ENCODE assay signal across 21 cellular contexts in the genomic region with DNA sequence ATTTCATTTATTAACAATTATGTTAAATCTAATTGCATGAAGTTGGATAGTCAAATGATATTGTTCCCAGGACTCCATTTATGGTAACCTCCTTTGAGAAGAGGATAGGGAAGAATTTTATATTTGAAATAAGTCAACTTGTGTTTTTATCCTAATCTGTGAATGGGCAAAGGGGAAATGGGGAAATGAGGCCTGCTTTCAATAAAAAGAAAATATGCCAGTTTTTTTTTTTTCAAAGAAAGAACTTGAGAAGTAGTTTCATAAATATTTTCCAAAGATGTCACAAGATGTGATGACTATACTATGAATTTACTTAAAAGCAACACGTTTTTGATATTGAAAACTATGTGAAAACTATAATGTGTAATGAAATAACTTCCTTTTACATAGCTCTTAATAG.
"Had no signal": no experiment of that assay in that cellular context is flagged by ENCODE, and none has a peak within 500 bp of the region (broad histone marks: within the 10 kb centered on the region; RNA-seq: fewer than 3 reads in every experiment).

No MANE protein-coding gene starts in this region.

- H3K27me3 ChIP-seq: body of pancreas, MG63 had no signal

- H3K4me3 ChIP-seq: body of pancreas, MG63 had no signal

- H3K27me3 Mint-ChIP-seq: activated CD8-positive, alpha-beta T cell treated with anti-CD3 and anti-CD28 coated beads for 36 hours; activated naive CD8-positive, alpha-beta T cell treated with anti-CD3 and anti-CD28 coated beads, Interleukin-2, amount 10 ng/mL, durations not matched to agents 7 days and 5 days had no signal

- H3K9me3 ChIP-seq: body of pancreas, MG63 had no signal

- H3K27ac Mint-ChIP-seq: activated CD8-positive, alpha-beta T cell treated with anti-CD3 and anti-CD28 coated beads for 36 hours; activated naive CD8-positive, alpha-beta T cell treated with anti-CD3 and anti-CD28 coated beads, Interleukin-2, amount 10 ng/mL, durations not matched to agents 7 days and 5 days; activated T-cell treated with anti-CD3 and anti-CD28 coated beads, Interleukin-2, amount 50 U/mL, for 72 hours; activated T-helper 2 cell treated with anti-CD3 and anti-CD28 coated beads, Interferon-gamma antibody, Interleukin-2, Interleukin-4, amounts not matched to agents 10 μg/mL and 5 μg/mL and 100 μg/mL, durations not matched to agents 14 hours and 24 hours and 36 hours; T-helper 1 cell treated with Interleukin-12 subunit alpha and Interleukin-12 subunit beta and Interleukin-4 antibody, amounts not matched to agents 30 μg/mL and 1 μg/mL, for 36 hours had no signal

- DNase-seq: activated CD4-positive, alpha-beta T cell treated with anti-CD3 and anti-CD28 coated beads for 4 hours; activated CD8-positive, alpha-beta memory T cell treated with anti-CD3 and anti-CD28 coated beads, Interleukin-2, amount 50 U/mL, for 4 hours; activated CD8-positive, alpha-beta T cell treated with anti-CD3 and anti-CD28 coated beads for 36 hours; activated naive CD4-positive, alpha-beta T cell treated with anti-CD3 and anti-CD28 coated beads, Interleukin-2, amount 50 U/mL, for 16 hours; activated naive CD8-positive, alpha-beta T cell treated with anti-CD3 and anti-CD28 coated beads, Interleukin-2, amount 10 ng/mL, durations not matched to agents 7 days and 5 days; activated T-cell treated with anti-CD3 and anti-CD28 coated beads, Interleukin-2, amount 50 U/mL, for 72 hours; aorta; body of pancreas; MG63; MV-4-11; NCI-H1092 treated with DMSO at 0.1 percent for 48 hours; NCI-H1417 treated with DMSO at 0.1 percent for 48 hours; NCI-H1694; NCI-H2081 treated with DMSO at 0.1 percent for 48 hours; NCI-H446; NCI-H524; PC-3; SHP77 treated with DMSO at 0.1 percent for 48 hours had no signal

- ATAC-seq: activated CD4-positive, CD25-positive, alpha-beta regulatory T cell treated with anti-CD3 and anti-CD28 coated beads, Interleukin-2, amount 50 U/mL, for 24 hours; activated CD8-positive, alpha-beta T cell treated with anti-CD3 and anti-CD28 coated beads for 36 hours; activated T-cell treated with anti-CD3 and anti-CD28 coated beads, Interleukin-2, amount 50 U/mL, for 72 hours; body of pancreas; PC-3 had no signal

- H3K9me3 Mint-ChIP-seq: activated naive CD8-positive, alpha-beta T cell treated with anti-CD3 and anti-CD28 coated beads, Interleukin-2, amount 10 ng/mL, durations not matched to agents 7 days and 5 days; activated T-cell treated with anti-CD3 and anti-CD28 coated beads, Interleukin-2, amount 50 U/mL, for 72 hours had no signal

- H3K36me3 ChIP-seq: MG63 had no signal

- H3K4me1 ChIP-seq: body of pancreas had no signal

- H3K4me1 Mint-ChIP-seq: activated naive CD8-positive, alpha-beta T cell treated with anti-CD3 and anti-CD28 coated beads, Interleukin-2, amount 10 ng/mL, durations not matched to agents 7 days and 5 days had no signal

- H3K4me3 Mint-ChIP-seq: activated CD8-positive, alpha-beta T cell treated with anti-CD3 and anti-CD28 coated beads for 36 hours; activated naive CD8-positive, alpha-beta T cell treated with anti-CD3 and anti-CD28 coated beads, Interleukin-2, amount 10 ng/mL, durations not matched to agents 7 days and 5 days; activated T-cell treated with anti-CD3 and anti-CD28 coated beads, Interleukin-2, amount 50 U/mL, for 72 hours; T-helper 1 cell treated with Interleukin-12 subunit alpha and Interleukin-12 subunit beta and Interleukin-4 antibody, amounts not matched to agents 30 μg/mL and 1 μg/mL, for 36 hours had no signal
